In genomic region chrX:113919387-113919786, GRCh38 we compare ENCODE assay signal across 16 cellular contexts.
DNase-seq lines count a peak whose midpoint lies in the region; FAIRE-seq and TF ChIP-seq lines count a peak whose summit lies in the region.
"Had no signal": no experiment of that assay in that cellular context is flagged by ENCODE, and none has a peak within 500 bp of the region (broad histone marks: within the 10 kb centered on the region; RNA-seq: fewer than 3 reads in every experiment).

No MANE protein-coding gene starts in this region.

- TF ChIP-seq CTCF in OCI-LY3 (IDR thresholded peaks at IDR 0.05; ENCODE audit: low read depth, low read length) = no peak
- TF ChIP-seq CTCF in hepatocyte (IDR thresholded peaks at IDR 0.05; ENCODE audit: poor library complexity) = no peak

- H3K9me2 ChIP-seq in hepatocyte (replicated peaks; ENCODE audit: insufficient read depth) = no peaks in the 10 kb centered on the region

- no peak overlapping the region for H3K27ac ChIP-seq in OCI-LY3 (ENCODE audit: low read length)
- no peak overlapping the region for H3K27ac ChIP-seq in hepatocyte
- H3K27ac ChIP-seq: GM23248 had no signal

- FAIRE-seq in GM19239 (lab: Jason Lieb, UNC) = peak; percentile 21
- FAIRE-seq: A204.1, GM12891 had no signal

- WGBS in hepatocyte (ENCODE audit: low lambda C conversion rate, missing lambda C conversion rate) = 77% methylated on average over 4 of the region's 4 CpGs

- no peaks in the 10 kb centered on the region for H3K79me2 ChIP-seq in OCI-LY3 (ENCODE audit: low read length)
- no peaks in the 10 kb centered on the region for H3K79me2 ChIP-seq in hepatocyte

- H3K4me2 ChIP-seq in OCI-LY3 (ENCODE audit: low read length) (peak overlapping the region; percentile 28), hepatocyte (no peak overlapping the region)

- no peak for DNase-seq in GM19239 (ENCODE audit: insufficient read length, low spot score)
- DNase-seq in hepatocyte (ENCODE audit: low spot score) = no peak
- no peak for DNase-seq in NCI-H2227 (lab: John Stamatoyannopoulos, UW; ENCODE audit: unreplicated experiment)
- no peak for DNase-seq in NCI-H1436 treated with DMSO at 0.1 percent for 48 hours (lab: John Stamatoyannopoulos, UW)
- no peak for DNase-seq in germinal center (ENCODE audit: low spot score)
- no peak for DNase-seq in NCI-H345 treated with DMSO at 0.1 percent for 48 hours (lab: John Stamatoyannopoulos, UW; ENCODE audit: unreplicated experiment)
- DNase-seq: C1 segment of cervical spinal cord; Calu3; CD4-positive, alpha-beta T cell; DMS 273 treated with DMSO at 0.1 percent for 48 hours; DMS79; GM23248; H7 had no signal

- H4K20me1 ChIP-seq in OCI-LY3 (ENCODE audit: insufficient read depth, low read length) (no peaks in the 10 kb centered on the region), hepatocyte (ENCODE audit: insufficient read depth, poor library complexity, severe bottlenecking) (no peaks in the 10 kb centered on the region)

- H3K9me3 ChIP-seq in OCI-LY3 (ENCODE audit: insufficient read depth, low read length) (no peaks in the 10 kb centered on the region), hepatocyte (ENCODE audit: low read depth) (no peaks in the 10 kb centered on the region)

- 0 out of 2 replicates have a peak overlapping the region, but pooled peaks have one; percentile 5 for H2AFZ ChIP-seq in OCI-LY3 (ENCODE audit: low read depth, low read length)
- H2AFZ ChIP-seq in hepatocyte = peak overlapping the region; percentile 10
- H2AFZ ChIP-seq: GM23248 had no signal

- no peaks in the 10 kb centered on the region for H3K36me3 ChIP-seq in OCI-LY3 (replicated peaks; ENCODE audit: low read depth, low read length)
- no peaks in the 10 kb centered on the region for H3K36me3 ChIP-seq in hepatocyte (replicated peaks; ENCODE audit: insufficient read depth, low read depth)

- no peak overlapping the region for H3K9ac ChIP-seq in OCI-LY3 (ENCODE audit: low read length)
- H3K9ac ChIP-seq: GM23248 had no signal

- H3K4me3 ChIP-seq in OCI-LY3 (ENCODE audit: low read length) (no peak overlapping the region), hepatocyte (no peak overlapping the region)
- H3K4me3 ChIP-seq: GM23248 had no signal

- peaks cover 15% of the 10 kb centered on the region for H3K4me1 ChIP-seq in OCI-LY3 (ENCODE audit: low read length)
- no peaks in the 10 kb centered on the region for H3K4me1 ChIP-seq in hepatocyte (ENCODE audit: insufficient read depth)

- H3K27me3 ChIP-seq in OCI-LY3 (ENCODE audit: low read depth, low read length) = no peaks in the 10 kb centered on the region
- H3K27me3 ChIP-seq in hepatocyte = no peaks in the 10 kb centered on the region
